8 cellular contexts compared by ENCODE assay signal in the genomic region with DNA sequence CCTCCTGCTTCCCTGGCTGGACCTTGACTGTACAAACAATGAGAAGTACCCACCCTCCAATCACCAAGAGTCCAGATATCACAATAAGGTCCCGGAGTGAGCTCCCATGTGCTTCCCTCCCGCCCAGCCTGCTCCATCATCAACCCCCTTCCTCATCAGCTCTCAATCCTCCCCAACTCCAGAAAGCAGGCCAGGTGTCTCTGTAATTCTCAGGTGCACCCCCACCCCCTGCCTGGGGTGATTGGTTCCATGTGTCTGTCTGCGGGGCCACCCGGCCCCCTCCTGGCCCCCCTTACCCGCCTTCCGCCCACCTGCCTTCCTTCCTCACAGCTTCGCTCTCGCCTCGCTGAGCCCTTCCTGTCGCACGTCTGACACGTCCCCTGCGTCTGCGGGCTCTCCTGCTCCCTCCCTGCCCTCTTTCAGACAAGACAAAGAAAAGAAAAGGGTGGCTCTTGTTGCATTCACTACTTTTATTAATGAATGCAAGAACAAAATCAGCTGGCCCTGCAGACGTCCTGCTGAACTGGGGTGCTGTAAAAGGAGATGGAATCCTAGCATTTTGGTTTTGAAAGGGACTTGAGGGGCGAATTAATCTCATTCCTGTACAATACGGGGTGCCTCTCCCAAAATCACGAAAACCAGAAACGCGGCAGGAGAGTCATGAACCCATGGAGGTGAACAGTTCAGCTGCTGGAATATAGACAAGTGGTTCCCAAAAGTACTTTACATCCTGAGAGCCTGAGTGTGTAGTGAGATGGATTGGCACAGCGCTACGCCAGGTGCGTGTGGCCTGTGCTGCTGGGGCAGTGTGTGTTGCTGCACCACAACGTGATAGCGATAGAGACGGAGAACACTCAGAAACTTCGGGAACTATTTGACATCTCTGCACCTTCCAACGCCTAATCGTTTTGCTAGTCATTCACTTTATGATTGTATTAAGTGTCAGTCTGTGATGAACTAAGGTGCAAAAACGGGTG. TPM values are rescaled to one million over a fixed set of nuclear protein-coding genes. Genes with fewer than 3 reads are reported as not detected.
DNase-seq lines count a peak whose midpoint lies in the region; ATAC-seq and TF ChIP-seq lines count a peak whose summit lies in the region.

No MANE protein-coding gene starts in this region.

- DNase-seq in Caco-2 (no peak), aorta (no peak), NCI-H2029 (lab: John Stamatoyannopoulos, UW) (no peak), COLO668 (lab: John Stamatoyannopoulos, UW; ENCODE audit: unreplicated experiment) (no peak)
- peak; percentile 93 for DNase-seq in Jurkat, Clone E6-1 (ENCODE audit: low read depth, low spot score)
- DNase-seq in activated CD8-positive, alpha-beta memory T cell treated with anti-CD3 and anti-CD28 coated beads, Interleukin-2, amount 10 ng/mL, durations not matched to agents 7 days and 5 days: peak; percentile 81

- ATAC-seq in GM21390 (IDR thresholded peaks at IDR 0.05; ENCODE audit: unreplicated experiment) (peak; percentile 96), aorta (ENCODE audit: low FRiP score) (no peak)
- ATAC-seq in activated CD8-positive, alpha-beta memory T cell treated with anti-CD3 and anti-CD28 coated beads, Interleukin-2, amount 10 ng/mL, durations not matched to agents 7 days and 5 days: peak; percentile 89

- TF ChIP-seq CTCF in Caco-2 (IDR thresholded peaks at IDR 0.05; ENCODE audit: insufficient read depth in 1 of 2, low read depth in 1 of 2, low read length in 1 of 2, severe bottlenecking in 1 of 2, unreplicated experiment in 1 of 2): no peak
- no peak for TF ChIP-seq CTCF in neural cell (IDR thresholded peaks at IDR 0.05; ENCODE audit: poor library complexity, severe bottlenecking)

- BruUV-seq in Caco-2 (replicated peaks; lab: Mats Ljungman, UMichigan): no TSS peak

- H3K4me1 Mint-ChIP-seq in Caco-2 (ENCODE audit: low read depth, unreplicated experiment): peaks cover 8% of the 10 kb centered on the region
- peaks cover 15% of the 10 kb centered on the region for H3K4me1 Mint-ChIP-seq in activated CD8-positive, alpha-beta memory T cell treated with anti-CD3 and anti-CD28 coated beads, Interleukin-2, amount 10 ng/mL, durations not matched to agents 7 days and 5 days

- H3K27me3 ChIP-seq in Caco-2 (replicated peaks; ENCODE audit: control insufficient read depth, insufficient read depth, low read length) (0 out of 2 replicates have a peak, but pooled peaks cover 1% of the 10 kb centered on the region), neural cell (ENCODE audit: insufficient read depth, low read depth, low read length) (no peaks in the 10 kb centered on the region), aorta (ENCODE audit: control insufficient read depth in 1 of 2, insufficient read depth in 2 of 2, low read length in 1 of 2) (no peaks in the 10 kb centered on the region)

- no peaks in the 10 kb centered on the region for H3K36me3 Mint-ChIP-seq in Caco-2 (ENCODE audit: insufficient read depth, unreplicated experiment)
- peaks cover 2% of the 10 kb centered on the region for H3K36me3 Mint-ChIP-seq in activated CD8-positive, alpha-beta memory T cell treated with anti-CD3 and anti-CD28 coated beads, Interleukin-2, amount 10 ng/mL, durations not matched to agents 7 days and 5 days

- H3K36me3 ChIP-seq in Caco-2 (ENCODE audit: control insufficient read depth, insufficient read depth, low read length): no peaks in the 10 kb centered on the region
- no peaks in the 10 kb centered on the region for H3K36me3 ChIP-seq in neural cell (ENCODE audit: insufficient read depth, low read length)
- no peaks in the 10 kb centered on the region for H3K36me3 ChIP-seq in aorta (ENCODE audit: control insufficient read depth in 1 of 2, insufficient read depth in 2 of 2, low read length in 1 of 2)

- TF ChIP-seq RAD21 in neural cell (conservative IDR thresholded peaks at IDR 0.05): no peak

- no peaks in the 10 kb centered on the region for H4K20me1 ChIP-seq in neural cell (ENCODE audit: insufficient read depth)

- TF ChIP-seq EP300 in neural cell (conservative IDR thresholded peaks at IDR 0.05; ENCODE audit: poor library complexity, severe bottlenecking): no peak

- H3F3A ChIP-seq in neural cell (ENCODE audit: insufficient read depth, low read length, poor library complexity, severe bottlenecking): no peaks in the 10 kb centered on the region

- H3K9ac ChIP-seq in neural cell (ENCODE audit: low read length): peak overlapping the region; percentile 48

- peak overlapping the region; percentile 19 for H3K27ac ChIP-seq in neural cell (ENCODE audit: low read length)
- no peak overlapping the region for H3K27ac ChIP-seq in aorta (ENCODE audit: low read depth in 1 of 2, low read length in 2 of 2)

- peak overlapping the region; percentile 41 for H2AFZ ChIP-seq in neural cell (ENCODE audit: low read depth, low read length)

- POLR2A ChIA-PET in Caco-2 (lab: Charles Lee): no interaction called here

- no peaks in the 10 kb centered on the region for H3K4me1 ChIP-seq in Caco-2
- H3K4me1 ChIP-seq in aorta (ENCODE audit: control insufficient read depth in 1 of 2, insufficient read depth in 2 of 2, low read length in 2 of 2): no peaks in the 10 kb centered on the region

- no peaks in the 10 kb centered on the region for H3K9me3 Mint-ChIP-seq in Caco-2 (ENCODE audit: unreplicated experiment)
- H3K9me3 Mint-ChIP-seq in activated CD8-positive, alpha-beta memory T cell treated with anti-CD3 and anti-CD28 coated beads, Interleukin-2, amount 10 ng/mL, durations not matched to agents 7 days and 5 days (ENCODE audit: low read depth): no peaks in the 10 kb centered on the region

- peak overlapping the region; percentile 27 for H3K4me3 Mint-ChIP-seq in Caco-2 (ENCODE audit: unreplicated experiment)
- peak overlapping the region; percentile 65 for H3K4me3 Mint-ChIP-seq in activated CD8-positive, alpha-beta memory T cell treated with anti-CD3 and anti-CD28 coated beads, Interleukin-2, amount 10 ng/mL, durations not matched to agents 7 days and 5 days

- H3K4me3 ChIP-seq in Caco-2 (ENCODE audit: low read depth, low read length) (no peak overlapping the region), neural cell (ENCODE audit: low read length) (peak overlapping the region; percentile 51), aorta (ENCODE audit: low read length in 2 of 2) (no peak overlapping the region)
- peak overlapping the region; percentile 51 for H3K4me3 ChIP-seq in Jurkat, Clone E6-1 (ENCODE audit: low read length)

- no peaks in the 10 kb centered on the region for H3K79me2 ChIP-seq in neural cell (replicated peaks; ENCODE audit: insufficient read depth, low read length)

- H3K27me3 Mint-ChIP-seq in Caco-2 (ENCODE audit: insufficient read depth, unreplicated experiment): peaks cover 32% of the 10 kb centered on the region
- H3K27me3 Mint-ChIP-seq in activated CD8-positive, alpha-beta memory T cell treated with anti-CD3 and anti-CD28 coated beads, Interleukin-2, amount 10 ng/mL, durations not matched to agents 7 days and 5 days: peaks cover 16% of the 10 kb centered on the region

- no peaks in the 10 kb centered on the region for H3K9me2 ChIP-seq in neural cell (ENCODE audit: insufficient read depth, low read length)

- 83 to 84% methylated on average over 30 of the region's 30 CpGs for WGBS in aorta, 2 donors

- H3K9me3 ChIP-seq in Caco-2 (no peaks in the 10 kb centered on the region), neural cell (ENCODE audit: low read length) (no peaks in the 10 kb centered on the region), aorta (ENCODE audit: control insufficient read depth, low read length) (no peaks in the 10 kb centered on the region)

- CTCF ChIA-PET in Caco-2 (lab: Charles Lee): no interaction called here
- CTCF ChIA-PET in activated CD8-positive, alpha-beta memory T cell treated with anti-CD3 and anti-CD28 coated beads, Interleukin-2, amount 10 ng/mL, durations not matched to agents 7 days and 5 days (lab: Charles Lee): no interaction called here

- peak overlapping the region; percentile 29 for H3K4me2 ChIP-seq in neural cell (ENCODE audit: low read length)

- no peak overlapping the region for H3K27ac Mint-ChIP-seq in Caco-2 (ENCODE audit: unreplicated experiment)
- peak overlapping the region; percentile 71 for H3K27ac Mint-ChIP-seq in activated CD8-positive, alpha-beta memory T cell treated with anti-CD3 and anti-CD28 coated beads, Interleukin-2, amount 10 ng/mL, durations not matched to agents 7 days and 5 days

- intact Hi-C loops in Caco-2 (cut with micrococcal nuclease; ENCODE audit: unreplicated experiment) (no loop called here), aorta (cut with DNase I) (no loop called here)

TF ChIP-seq in neural cell, 6 proteins besides CTCF, POLR2A, EP300 and RAD21:
- TF ChIP-seq POLR2AphosphoS5 (IDR thresholded peaks at IDR 0.05) (peak; percentile 57), TAF1 (IDR thresholded peaks at IDR 0.05; ENCODE audit: low read depth) (peak; percentile 50), SMC3 (conservative IDR thresholded peaks at IDR 0.05; ENCODE audit: poor library complexity) (no peak)

RNA-seq across cellular contexts. Expression of a gene that starts 26.4 kb away (rescaled TPM):
- 6.6 and 6.7 TPM in 2 replicates for total RNA-seq in Caco-2 (2022)
- polyA plus RNA-seq in Jurkat, Clone E6-1 (2012; ENCODE audit: insufficient read depth, insufficient read length): 229 TPM
- 1 to 10 TPM in 1 of 2 experiments, under 1 TPM in 1; 0.96 to 3.5 TPM for total RNA-seq in activated CD8-positive, alpha-beta memory T cell treated with anti-CD3 and anti-CD28 coated beads, Interleukin-2, amount 10 ng/mL, durations not matched to agents 7 days and 5 days
- 150 and 174 TPM in 2 replicates for polyA plus RNA-seq in neural cell
- polyA minus RNA-seq in neural cell: 124 and 128 TPM in 2 replicates
- 100 to 1,000 TPM; 657 to 663 TPM for total RNA-seq in aorta
- 1,000 to 10,000 TPM in 1 of 2 donors, 100 to 1,000 TPM in 1; 869 to 1,436 TPM for polyA plus RNA-seq in aorta

Comparison
In these comparisons a context has a peak if more than half of its experiments do, and no peak if none do; other contexts are left out.
1. DNase-seq: peak in Jurkat, Clone E6-1 (single experiment) and activated CD8-positive, alpha-beta memory T cell treated with anti-CD3 and anti-CD28 coated beads, Interleukin-2, amount 10 ng/mL, durations not matched to agents 7 days and 5 days (single experiment); none in Caco-2 (0 of 2), aorta (0 of 2), NCI-H2029 (single experiment) and COLO668 (single experiment).
2. H3K4me3 ChIP-seq: peak in Jurkat, Clone E6-1 (single experiment) and neural cell (single experiment); none in Caco-2 (single experiment) and aorta (0 of 2).
3. RNA of a gene that starts 26.4 kb away (total RNA-seq): 657 to 663 TPM in aorta; 6.6 to 6.7 TPM in Caco-2 and 0.96 to 3.5 TPM in activated CD8-positive, alpha-beta memory T cell treated with anti-CD3 and anti-CD28 coated beads, Interleukin-2, amount 10 ng/mL, durations not matched to agents 7 days and 5 days; every median in the first group is over 10 times any median in the second.